ENCODE assay signal across 32 cellular contexts in the genomic region with DNA sequence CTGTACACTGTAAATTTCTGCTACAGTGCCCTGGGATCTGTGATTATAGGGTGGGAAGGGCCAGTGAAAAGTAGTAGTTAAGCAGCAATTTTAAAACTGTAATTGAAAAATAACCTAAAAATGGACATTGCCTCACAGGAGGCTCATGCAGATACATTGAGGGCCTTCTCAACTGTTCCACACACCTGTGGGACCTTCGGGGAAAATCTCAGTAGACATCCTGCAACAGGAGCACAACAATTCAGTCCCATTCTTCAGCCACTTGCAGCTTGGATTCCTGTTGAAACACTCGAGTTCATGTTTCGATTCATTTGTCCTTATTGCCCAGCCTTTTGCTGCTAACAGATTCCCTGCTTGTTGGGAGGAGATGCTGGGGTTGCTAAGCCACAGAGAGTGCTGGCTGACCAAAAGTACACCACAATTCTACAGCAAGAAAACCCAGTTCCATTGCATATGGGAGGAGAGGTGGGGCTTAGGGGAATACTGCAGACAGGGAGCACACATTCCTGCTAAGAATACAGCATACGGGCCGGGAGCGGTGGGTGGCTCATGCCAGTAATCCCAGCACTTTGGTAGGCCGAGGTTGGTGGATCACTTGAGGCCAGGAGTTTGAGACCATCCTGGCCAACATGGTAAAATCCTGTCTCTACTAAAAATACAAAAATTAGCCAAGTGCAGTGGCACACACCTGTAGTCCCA. TPM values are rescaled to one million over a fixed set of nuclear protein-coding genes. Genes with fewer than 3 reads are reported as not detected.
DNase-seq lines count a peak whose midpoint lies in the region; ATAC-seq and TF ChIP-seq lines count a peak whose summit lies in the region.
"Had no signal": no experiment of that assay in that cellular context is flagged by ENCODE, and none has a peak within 500 bp of the region (broad histone marks: within the 10 kb centered on the region; RNA-seq: fewer than 3 reads in every experiment).

No MANE protein-coding gene starts in this region.

- H3K4me1 Mint-ChIP-seq in activated naive CD8-positive, alpha-beta T cell (ENCODE audit: low read depth): peaks cover 35% of the 10 kb centered on the region

- H3K27me3 ChIP-seq in right cardiac atrium (ENCODE audit: control insufficient read depth, insufficient read depth) (no peaks in the 10 kb centered on the region), layer of hippocampus (ENCODE audit: control insufficient read depth, insufficient read depth, low read length) (no peaks in the 10 kb centered on the region), HAP-1 (ENCODE audit: low read depth) (no peaks in the 10 kb centered on the region)
- H3K27me3 ChIP-seq: right lobe of liver had no signal

- no peaks in the 10 kb centered on the region for H3K9me3 Mint-ChIP-seq in activated naive CD8-positive, alpha-beta T cell (ENCODE audit: low read depth)
- H3K9me3 Mint-ChIP-seq: endodermal cell; stimulated activated effector memory CD8-positive, alpha-beta T cell treated with anti-CD3 and anti-CD28 coated beads, Interleukin-12 subunit alpha, Interleukin-12 subunit beta, amount 100 ng/mL, for 72 hours had no signal

- intact Hi-C loops in cardiac septum (cut with DNase I): no loop called here
- intact Hi-C loops in right cardiac atrium (cut with DNase I): no loop called here

- CTCF ChIA-PET in HEK293T (lab: Yijun Ruan, JAX): no interaction called here

- DNase-seq in cardiac septum (ENCODE audit: low spot score) (peak; percentile 38), right cardiac atrium (no peak), substantia nigra (lab: John Stamatoyannopoulos, UW) (no peak), HAP-1 (ENCODE audit: low spot score in 2 of 2) (no peak), HEK293T (ENCODE audit: extremely low spot score) (no peak)
- DNase-seq: activated CD4-positive, alpha-beta T cell treated with anti-CD3 and anti-CD28 coated beads for 1 hour; activated naive CD4-positive, alpha-beta T cell; amygdala; C1 segment of cervical spinal cord; DMS79 treated with DMSO at 0.1 percent for 48 hours; endodermal cell; foreskin fibroblast; GF-D8; heart right ventricle; kidney glomerular epithelial cell; lower lobe of right lung; mucosa of descending colon; NCI-H1436; NCI-H510A; PC-3; right lobe of liver; SK-N-SH; stimulated activated CD4-positive, alpha-beta T cell treated with anti-CD3 and anti-CD28 coated beads, Interleukin-12 subunit alpha, Interleukin-12 subunit beta, amount 100 ng/mL, for 4 hours; stimulated activated CD4-positive, alpha-beta T cell treated with anti-CD3 and anti-CD28 coated beads, Interleukin-4, amount 100 ng/mL, for 1 hour had no signal

- in situ Hi-C loops in HAP-1 (cut with MboI; ENCODE audit: low sequenced_read_pairs): no loop called here

- POLR2A ChIA-PET in HEK293T (lab: Yijun Ruan, JAX): no interaction called here

- peak overlapping the region; percentile 10 for H3K27ac Mint-ChIP-seq in activated naive CD8-positive, alpha-beta T cell
- H3K27ac Mint-ChIP-seq: endodermal cell had no signal

- ATAC-seq in right cardiac atrium (no peak), GM21515 (IDR thresholded peaks at IDR 0.05; ENCODE audit: unreplicated experiment) (no peak)
- ATAC-seq: esophagus mucosa, HCT116, heart right ventricle, lower lobe of right lung, mucosa of descending colon, PC-3, right lobe of liver had no signal

- no peaks in the 10 kb centered on the region for H3K36me3 Mint-ChIP-seq in activated naive CD8-positive, alpha-beta T cell

- no peak overlapping the region for H3K4me3 ChIP-seq in right cardiac atrium (ENCODE audit: low read length)
- H3K4me3 ChIP-seq in HAP-1: no peak overlapping the region
- H3K4me3 ChIP-seq: coronary artery, heart right ventricle, lower lobe of right lung, mucosa of descending colon, right lobe of liver had no signal

- H3K36me3 ChIP-seq in HAP-1 (replicated peaks): no peaks in the 10 kb centered on the region
- H3K36me3 ChIP-seq: heart right ventricle, lower lobe of right lung, right lobe of liver had no signal

- peaks cover 12% of the 10 kb centered on the region for H3K4me1 ChIP-seq in right cardiac atrium (ENCODE audit: control insufficient read depth, insufficient read depth, low read length)
- peaks cover 8% of the 10 kb centered on the region for H3K4me1 ChIP-seq in HAP-1

- H3K27ac ChIP-seq in right cardiac atrium (ENCODE audit: low read length) (no peak overlapping the region), layer of hippocampus (ENCODE audit: low read depth, low read length) (peak overlapping the region; percentile 62), substantia nigra (ENCODE audit: low read depth, low read length, poor library complexity, severe bottlenecking) (peak overlapping the region; percentile 77)
- H3K27ac ChIP-seq: coronary artery, heart right ventricle, HL-60, lower lobe of right lung, right lobe of liver had no signal

- no peaks in the 10 kb centered on the region for H3K27me3 Mint-ChIP-seq in activated naive CD8-positive, alpha-beta T cell

- no peaks in the 10 kb centered on the region for H3K9me3 ChIP-seq in right cardiac atrium (ENCODE audit: control insufficient read depth, low read length)
- no peaks in the 10 kb centered on the region for H3K9me3 ChIP-seq in HAP-1
- H3K9me3 ChIP-seq: heart right ventricle, lower lobe of right lung, mucosa of descending colon, right lobe of liver, SK-N-SH had no signal

- 89% methylated on average over 7 of the region's 7 CpGs for WGBS in right cardiac atrium

- H3K4me3 Mint-ChIP-seq in activated naive CD8-positive, alpha-beta T cell: peak overlapping the region; percentile 17
- H3K4me3 Mint-ChIP-seq: endodermal cell; stimulated activated effector memory CD8-positive, alpha-beta T cell treated with anti-CD3 and anti-CD28 coated beads, Interleukin-12 subunit alpha, Interleukin-12 subunit beta, amount 100 ng/mL, for 72 hours had no signal

TF ChIP-seq in HEK293T, 16 proteins besides CTCF, POLR2A, EP300 and RAD21:
- TF ChIP-seq ELF4 (IDR thresholded peaks at IDR 0.05) (no peak), TARDBP (IDR thresholded peaks at IDR 0.05) (no peak), SP1 (IDR thresholded peaks at IDR 0.05) (no peak), ZNF384 (IDR thresholded peaks at IDR 0.05) (no peak), CTBP1 (IDR thresholded peaks at IDR 0.05; ENCODE audit: borderline replicate concordance) (no peak), HDGF (IDR thresholded peaks at IDR 0.05; ENCODE audit: borderline replicate concordance) (no peak), FOXA1 (IDR thresholded peaks at IDR 0.05) (no peak), FOXM1 (IDR thresholded peaks at IDR 0.05; ENCODE audit: borderline replicate concordance) (no peak), FOXK2 (IDR thresholded peaks at IDR 0.05) (no peak), L3MBTL2 (conservative IDR thresholded peaks at IDR 0.05) (no peak), LEF1 (IDR thresholded peaks at IDR 0.05; ENCODE audit: borderline replicate concordance) (no peak), NFRKB (IDR thresholded peaks at IDR 0.05) (no peak), SUZ12 (IDR thresholded peaks at IDR 0.05) (no peak), ARNT (IDR thresholded peaks at IDR 0.05) (no peak), BHLHE40 (IDR thresholded peaks at IDR 0.05; ENCODE audit: borderline replicate concordance) (no peak)
- TF ChIP-seq, protein P1, sequence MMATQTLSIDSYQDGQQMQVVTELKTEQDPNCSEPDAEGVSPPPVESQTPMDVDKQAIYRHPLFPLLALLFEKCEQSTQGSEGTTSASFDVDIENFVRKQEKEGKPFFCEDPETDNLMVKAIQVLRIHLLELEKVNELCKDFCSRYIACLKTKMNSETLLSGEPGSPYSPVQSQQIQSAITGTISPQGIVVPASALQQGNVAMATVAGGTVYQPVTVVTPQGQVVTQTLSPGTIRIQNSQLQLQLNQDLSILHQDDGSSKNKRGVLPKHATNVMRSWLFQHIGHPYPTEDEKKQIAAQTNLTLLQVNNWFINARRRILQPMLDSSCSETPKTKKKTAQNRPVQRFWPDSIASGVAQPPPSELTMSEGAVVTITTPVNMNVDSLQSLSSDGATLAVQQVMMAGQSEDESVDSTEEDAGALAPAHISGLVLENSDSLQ (IDR thresholded peaks at IDR 0.05): no peak

RNA-seq across cellular contexts. Expression of a gene that starts 4.5 kb away (rescaled TPM):
- total RNA-seq in cardiac septum (4.0 TPM), right cardiac atrium (10 to 100 TPM in 3 of 4 donors, 1 to 10 TPM in 1; 6.5 to 15.9 (median 13.2) TPM)
- 15.7 TPM for polyA plus RNA-seq in right cardiac atrium

RNA-seq across cellular contexts. Expression of a gene that starts 20.8 kb away (rescaled TPM):
- total RNA-seq in cardiac septum (7.3 TPM), right cardiac atrium (10 to 100 TPM in 1 of 4 donors, 1 to 10 TPM in 3; 7.9 to 10.1 (median 8.6) TPM)
- 4.9 TPM for polyA plus RNA-seq in right cardiac atrium
